ENCODE assay signal across 22 cellular contexts in genomic region chr4:4721636-4722035, GRCh38.
"Had no signal": no experiment of that assay in that cellular context is flagged by ENCODE, and none has a peak within 500 bp of the region (broad histone marks: within the 10 kb centered on the region; RNA-seq: fewer than 3 reads in every experiment).

No MANE protein-coding gene starts in this region.

- H3K36me3 ChIP-seq: left ventricle myocardium inferior, pancreas, prostate gland, suprapubic skin, thoracic aorta, tibial artery, upper lobe of right lung had no signal

- H3K4me1 ChIP-seq: left ventricle myocardium inferior, pancreas, prostate gland, suprapubic skin, tibial artery, upper lobe of right lung had no signal

- H3K4me3 ChIP-seq: hepatocyte, left ventricle myocardium inferior, mucosa of descending colon, pancreas, prostate gland, skin epidermis, suprapubic skin, thoracic aorta, tibial artery, upper lobe of right lung had no signal

- H3K27me3 ChIP-seq: hepatocyte, pancreas, suprapubic skin, tibial artery, upper lobe of right lung had no signal

- H3K27ac ChIP-seq: hepatocyte, left ventricle myocardium inferior, pancreas, prostate gland, skin epidermis, suprapubic skin, thoracic aorta, tibial artery, upper lobe of right lung had no signal

- H3K9me3 ChIP-seq: pancreas, prostate gland had no signal

- DNase-seq: islet precursor cell; left ventricle myocardium inferior; midbrain; mucosa of descending colon; naive thymus-derived CD4-positive, alpha-beta T cell; pancreas; posterior cingulate gyrus; retina; right cardiac atrium; stimulated activated CD4-positive, alpha-beta T cell treated with anti-CD3 and anti-CD28 coated beads, Interleukin-12 subunit alpha, Interleukin-12 subunit beta, amount 100 ng/mL, for 4 hours; stimulated activated CD4-positive, alpha-beta T cell treated with anti-CD3 and anti-CD28 coated beads, Interleukin-15, amount 100 ng/mL, for 24 hours; stimulated activated CD4-positive, alpha-beta T cell treated with anti-CD3 and anti-CD28 coated beads, Interleukin-2, amount 100 ng/mL, for 24 hours; stimulated activated CD4-positive, alpha-beta T cell treated with anti-CD3 and anti-CD28 coated beads, Interleukin-4, amount 100 ng/mL, for 24 hours; stimulated activated naive CD4-positive, alpha-beta T cell; tibial artery; trophoblast cell; upper lobe of right lung had no signal
